In the genomic region with DNA sequence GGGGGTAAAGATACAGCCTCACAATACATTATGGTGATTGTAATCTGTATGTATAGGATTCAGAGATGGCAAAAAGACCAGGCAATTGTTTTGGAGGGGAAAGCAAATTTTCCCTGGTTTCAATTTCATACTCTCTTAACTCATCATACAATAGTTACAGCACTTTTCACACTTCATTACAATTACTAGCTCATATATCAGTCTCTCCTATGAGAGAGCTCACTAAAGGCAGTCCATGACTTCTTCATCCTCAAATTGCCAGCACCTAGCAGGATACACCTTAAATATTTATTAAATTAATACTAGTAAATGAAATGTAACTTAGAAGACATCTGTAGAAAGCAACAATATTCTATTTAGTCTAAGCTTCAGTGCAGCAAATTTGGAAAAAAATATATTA, we compare ENCODE assay signal across 11 cellular contexts. TPM values are rescaled to one million over a fixed set of nuclear protein-coding genes. Genes with fewer than 3 reads are reported as not detected.
DNase-seq lines count a peak whose midpoint lies in the region; ATAC-seq, FAIRE-seq and TF ChIP-seq lines count a peak whose summit lies in the region.
"Had no signal": no experiment of that assay in that cellular context is flagged by ENCODE, and none has a peak within 500 bp of the region (broad histone marks: within the 10 kb centered on the region; RNA-seq: fewer than 3 reads in every experiment).

No MANE protein-coding gene starts in this region.

- no peaks in the 10 kb centered on the region for H3K36me3 ChIP-seq in thoracic aorta
- H3K36me3 ChIP-seq: right lobe of liver had no signal

- no peaks in the 10 kb centered on the region for H3K27me3 ChIP-seq in thoracic aorta (replicated peaks; ENCODE audit: insufficient read depth)
- H3K27me3 ChIP-seq: right lobe of liver had no signal

- peak overlapping the region; percentile 43 for H3K27ac Mint-ChIP-seq in activated naive CD4-positive, alpha-beta T cell treated with anti-CD3 and anti-CD28 coated beads, Interleukin-2, amount 50 U/mL, for 24 hours
- no peak overlapping the region for H3K27ac Mint-ChIP-seq in activated T-helper 17 cell treated with anti-CD3 and anti-CD28 coated beads, Interleukin-2, amount 50 U/mL, for 72 hours
- H3K27ac Mint-ChIP-seq in mesothelial cell of epicardium = peak overlapping the region; percentile 72

- peaks cover 42 to 61% of the 10 kb centered on the region in 2 donors for H3K4me1 ChIP-seq in thoracic aorta (ENCODE audit: control insufficient read depth in 1 of 2, low read depth in 2 of 2)

- TF ChIP-seq CTCF in mesothelial cell of epicardium (IDR thresholded peaks at IDR 0.05; ENCODE audit: unreplicated experiment) = no peak
- TF ChIP-seq CTCF in thoracic aorta (IDR thresholded peaks at IDR 0.05) = no peak
- no peak for TF ChIP-seq CTCF in D721Med (IDR thresholded peaks at IDR 0.05; ENCODE audit: insufficient read depth, missing control alignments)

- no peak for DNase-seq in activated naive CD4-positive, alpha-beta T cell treated with Interleukin-2 at 50 U/mL for 16 hours
- no peak for DNase-seq in mesothelial cell of epicardium (ENCODE audit: low spot score in 2 of 2, unreplicated experiment in 2 of 2)
- no peak for DNase-seq in thoracic aorta (ENCODE audit: low spot score)
- DNase-seq in cerebellum (ENCODE audit: low spot score) = no peak
- DNase-seq in D721Med (ENCODE audit: insufficient read length, low spot score) = no peak
- DNase-seq: KBM-7, NCI-H2029, right lobe of liver had no signal

- peaks cover 4% of the 10 kb centered on the region for H3K9me3 Mint-ChIP-seq in activated naive CD4-positive, alpha-beta T cell treated with anti-CD3 and anti-CD28 coated beads, Interleukin-2, amount 50 U/mL, for 24 hours
- H3K9me3 Mint-ChIP-seq in activated T-helper 17 cell treated with anti-CD3 and anti-CD28 coated beads, Interleukin-2, amount 50 U/mL, for 72 hours = peaks cover 1% of the 10 kb centered on the region
- H3K9me3 Mint-ChIP-seq in mesothelial cell of epicardium = no peaks in the 10 kb centered on the region

- no peak for ATAC-seq in activated T-helper 17 cell treated with anti-CD3 and anti-CD28 coated beads, Interleukin-2, amount 50 U/mL, for 72 hours (replicated peaks)
- ATAC-seq in thoracic aorta (ENCODE audit: insufficient number of reproducible peaks, low FRiP score, low read depth) (no peak), esophagus mucosa (no peak)
- ATAC-seq: right lobe of liver had no signal

- no peaks in the 10 kb centered on the region for H3K9me3 ChIP-seq in thoracic aorta
- H3K9me3 ChIP-seq: right lobe of liver had no signal

- peaks cover 71% of the 10 kb centered on the region for H3K4me1 Mint-ChIP-seq in activated naive CD4-positive, alpha-beta T cell treated with anti-CD3 and anti-CD28 coated beads, Interleukin-2, amount 50 U/mL, for 24 hours
- peaks cover 39% of the 10 kb centered on the region for H3K4me1 Mint-ChIP-seq in activated T-helper 17 cell treated with anti-CD3 and anti-CD28 coated beads, Interleukin-2, amount 50 U/mL, for 72 hours
- H3K4me1 Mint-ChIP-seq in mesothelial cell of epicardium = peaks cover 30% of the 10 kb centered on the region

- FAIRE-seq in D721Med (lab: Jason Lieb, UNC) = no peak

- no peaks in the 10 kb centered on the region for H3K36me3 Mint-ChIP-seq in activated naive CD4-positive, alpha-beta T cell treated with anti-CD3 and anti-CD28 coated beads, Interleukin-2, amount 50 U/mL, for 24 hours
- peaks cover 39% of the 10 kb centered on the region for H3K36me3 Mint-ChIP-seq in activated T-helper 17 cell treated with anti-CD3 and anti-CD28 coated beads, Interleukin-2, amount 50 U/mL, for 72 hours (ENCODE audit: low read depth)
- H3K36me3 Mint-ChIP-seq in mesothelial cell of epicardium = peaks cover 6% of the 10 kb centered on the region

- H3K4me3 ChIP-seq in thoracic aorta = peak overlapping the region; percentile 59
- H3K4me3 ChIP-seq: right lobe of liver had no signal

- H3K27me3 Mint-ChIP-seq in activated naive CD4-positive, alpha-beta T cell treated with anti-CD3 and anti-CD28 coated beads, Interleukin-2, amount 50 U/mL, for 24 hours = no peaks in the 10 kb centered on the region
- H3K27me3 Mint-ChIP-seq in activated T-helper 17 cell treated with anti-CD3 and anti-CD28 coated beads, Interleukin-2, amount 50 U/mL, for 72 hours = no peaks in the 10 kb centered on the region
- no peaks in the 10 kb centered on the region for H3K27me3 Mint-ChIP-seq in mesothelial cell of epicardium (ENCODE audit: low read depth)

- peak overlapping the region; percentile 20 to 37 for H3K27ac ChIP-seq in thoracic aorta

- no peak overlapping the region for H3K4me3 Mint-ChIP-seq in activated naive CD4-positive, alpha-beta T cell treated with anti-CD3 and anti-CD28 coated beads, Interleukin-2, amount 50 U/mL, for 24 hours
- peak overlapping the region; percentile 62 for H3K4me3 Mint-ChIP-seq in activated T-helper 17 cell treated with anti-CD3 and anti-CD28 coated beads, Interleukin-2, amount 50 U/mL, for 72 hours
- no peak overlapping the region for H3K4me3 Mint-ChIP-seq in mesothelial cell of epicardium

RNA-seq across cellular contexts. Expression of gene PICALM, which starts 28.0 kb away (rescaled TPM):
- 100 to 1,000 TPM in 1 of 2 donors, 10 to 100 TPM in 1; 87.9 to 134 TPM for total RNA-seq in activated T-helper 17 cell treated with anti-CD3 and anti-CD28 coated beads, Interleukin-2, amount 50 U/mL, for 72 hours
- total RNA-seq in mesothelial cell of epicardium (149 to 154 TPM (median 150 TPM) in 3 replicates), thoracic aorta (100 to 1,000 TPM; 395 to 488 TPM), cerebellum (440 TPM), esophagus mucosa (97.8 TPM)
